Comparison of ENCODE assay signal across 18 cellular contexts in the genomic region with DNA sequence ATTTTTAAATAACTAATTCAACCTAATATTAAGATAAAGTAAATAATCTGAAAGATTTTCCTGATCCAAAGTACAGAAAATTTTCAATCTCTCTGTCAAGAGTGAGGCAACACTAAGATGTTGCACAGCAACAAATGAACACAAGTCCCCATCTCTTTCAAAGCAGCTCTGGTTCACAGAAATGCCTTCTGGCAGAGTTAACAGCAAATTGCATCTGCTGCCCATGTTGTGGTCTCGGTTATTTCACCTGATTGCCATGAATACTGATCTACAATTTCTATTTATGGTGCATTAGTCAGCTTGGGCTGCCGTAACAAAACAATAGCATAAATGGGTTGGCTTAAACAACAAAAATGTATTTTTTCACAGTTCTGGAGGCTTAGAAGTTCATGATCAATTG.
DNase-seq lines count a peak whose midpoint lies in the region; ATAC-seq and TF ChIP-seq lines count a peak whose summit lies in the region.
"Had no signal": no experiment of that assay in that cellular context is flagged by ENCODE, and none has a peak within 500 bp of the region (broad histone marks: within the 10 kb centered on the region; RNA-seq: fewer than 3 reads in every experiment).

No MANE protein-coding gene starts in this region.

- no peaks in the 10 kb centered on the region for H3K79me2 ChIP-seq in KMS-11 (ENCODE audit: insufficient read depth, low read depth)

- peaks cover 45% of the 10 kb centered on the region for H3K4me1 ChIP-seq in KMS-11 (ENCODE audit: low read depth, poor library complexity, severe bottlenecking)
- peaks cover 0 to 15% (median 5%) of the 10 kb centered on the region in 3 donors for H3K4me1 ChIP-seq in gastroesophageal sphincter
- H3K4me1 ChIP-seq in stomach smooth muscle (ENCODE audit: control insufficient read depth, insufficient read depth, low read length): no peaks in the 10 kb centered on the region
- H3K4me1 ChIP-seq: HAP-1, Peyer's patch had no signal

- H3K4me3 ChIP-seq in KMS-11 (IDR thresholded peaks at IDR 0.05; ENCODE audit: insufficient read depth, low read depth, low read length): no peak overlapping the region
- no peak overlapping the region for H3K4me3 ChIP-seq in astrocyte of the cerebellum (ENCODE audit: low read depth, low read length)
- H3K4me3 ChIP-seq in gastroesophageal sphincter: no peak overlapping the region
- no peak overlapping the region for H3K4me3 ChIP-seq in stomach smooth muscle (ENCODE audit: low read length in 2 of 2)
- H3K4me3 ChIP-seq: HAP-1, Peyer's patch had no signal

- WGBS in gastroesophageal sphincter (ENCODE audit: low coverage in 1 of 2), 2 donors: 26 to 31% methylated on average over 2 of the region's 2 CpGs

- H3K27me3 ChIP-seq in KMS-11 (ENCODE audit: insufficient read depth, low read depth) (no peaks in the 10 kb centered on the region), gastroesophageal sphincter (no peaks in the 10 kb centered on the region), stomach smooth muscle (ENCODE audit: control insufficient read depth in 1 of 2, insufficient read depth in 2 of 2, low read length in 2 of 2) (no peaks in the 10 kb centered on the region)
- H3K27me3 ChIP-seq: Peyer's patch had no signal

- no peak for TF ChIP-seq EP300 in gastroesophageal sphincter (IDR thresholded peaks at IDR 0.05)

- TF ChIP-seq CTCF in KMS-11 (conservative IDR thresholded peaks at IDR 0.05; ENCODE audit: low read depth, low read length) (no peak), astrocyte of the cerebellum (IDR thresholded peaks at IDR 0.05; ENCODE audit: low read depth, low read length, missing control alignments) (no peak), gastroesophageal sphincter (IDR thresholded peaks at IDR 0.05) (no peak)

- peak; percentile 38 for DNase-seq in astrocyte of the cerebellum (ENCODE audit: low read depth)
- DNase-seq in stimulated activated CD8-positive, alpha-beta memory T cell treated with anti-CD3 and anti-CD28 coated beads, Interleukin-4, amount 100 ng/mL, for 48 hours: no peak
- DNase-seq in NCI-H1417 (lab: John Stamatoyannopoulos, UW): no peak
- DNase-seq in SHP77 treated with DMSO at 0.1 percent for 48 hours (lab: John Stamatoyannopoulos, UW): no peak
- no peak for DNase-seq in occipital lobe (lab: John Stamatoyannopoulos, UW)
- DNase-seq: CD8-positive, alpha-beta memory T cell; DND-41; NCI-H1092 treated with DMSO at 0.1 percent for 48 hours; NCI-H187; NCI-H446 treated with DMSO at 0.1 percent for 48 hours; NCI-H82; Peyer's patch; Right ventricle myocardium superior had no signal

- ATAC-seq in gastroesophageal sphincter: no peak
- ATAC-seq: SK-N-SH treated with all-trans-retinoic acid at 6 μM for 48 hours had no signal

- H3K27ac ChIP-seq in KMS-11 (peak overlapping the region; percentile 56), gastroesophageal sphincter (peak overlapping the region; percentile 59 to 70 (median 66)), stomach smooth muscle (ENCODE audit: low read length) (peak overlapping the region; percentile 32)

- H2AFZ ChIP-seq in KMS-11 (ENCODE audit: low read depth): peak overlapping the region; percentile 19; the same call in 1 of the 2 replicates

- H3K4me2 ChIP-seq in KMS-11: peak overlapping the region; percentile 17

- no peaks in the 10 kb centered on the region for H3K36me3 ChIP-seq in KMS-11 (ENCODE audit: insufficient read depth)
- H3K36me3 ChIP-seq in gastroesophageal sphincter: no peaks in the 10 kb centered on the region
- no peaks in the 10 kb centered on the region for H3K36me3 ChIP-seq in stomach smooth muscle (ENCODE audit: control insufficient read depth in 2 of 2, insufficient read depth in 2 of 2, low read length in 2 of 2)
- H3K36me3 ChIP-seq: HAP-1, Peyer's patch had no signal

- no peaks in the 10 kb centered on the region for H4K20me1 ChIP-seq in KMS-11 (ENCODE audit: insufficient read depth)

- no peak overlapping the region; the same call in 1 of the 2 replicates for H3K9ac ChIP-seq in KMS-11
- H3K9ac ChIP-seq in stomach smooth muscle (ENCODE audit: low read length in 2 of 2): no peak overlapping the region

- in situ Hi-C loops in astrocyte of the cerebellum (cut with HindIII; ENCODE audit: low sequenced_read_pairs): no loop called here

- no peak for TF ChIP-seq POLR2A in gastroesophageal sphincter (IDR thresholded peaks at IDR 0.05)

- H3K9me3 ChIP-seq in gastroesophageal sphincter (peaks cover 0 to 12% (median 0%) of the 10 kb centered on the region in 3 donors), stomach smooth muscle (ENCODE audit: control insufficient read depth in 2 of 2, low read length in 2 of 2) (no peaks in the 10 kb centered on the region)
- H3K9me3 ChIP-seq: HAP-1, Peyer's patch had no signal
